24 cellular contexts compared by ENCODE assay signal in genomic region chr7:157558061-157558460, GRCh38.
DNase-seq lines count a peak whose midpoint lies in the region; TF ChIP-seq lines count a peak whose summit lies in the region.
"Had no signal": no experiment of that assay in that cellular context is flagged by ENCODE, and none has a peak within 500 bp of the region (broad histone marks: within the 10 kb centered on the region; RNA-seq: fewer than 3 reads in every experiment).

No MANE protein-coding gene starts in this region.

- H3K36me3 Mint-ChIP-seq in glutamatergic neuron (ENCODE audit: unreplicated experiment), result no peaks in the 10 kb centered on the region
- no peaks in the 10 kb centered on the region for H3K36me3 Mint-ChIP-seq in activated T-cell treated with anti-CD3 and anti-CD28 coated beads, Interleukin-2, amount 50 U/mL, for 24 hours (ENCODE audit: low read depth)
- H3K36me3 Mint-ChIP-seq: CD4-positive, CD25-positive, alpha-beta regulatory T cell had no signal

- no peak for TF ChIP-seq POLR2A in NB4 (IDR thresholded peaks at IDR 0.05; ENCODE audit: extremely low read depth, insufficient read length)

- H3K27me3 Mint-ChIP-seq in glutamatergic neuron (ENCODE audit: unreplicated experiment), result no peaks in the 10 kb centered on the region
- H3K27me3 Mint-ChIP-seq in activated T-cell treated with anti-CD3 and anti-CD28 coated beads, Interleukin-2, amount 50 U/mL, for 24 hours, result no peaks in the 10 kb centered on the region
- H3K27me3 Mint-ChIP-seq: CD4-positive, CD25-positive, alpha-beta regulatory T cell had no signal

- TF ChIP-seq CTCF in NB4 (IDR thresholded peaks at IDR 0.05; ENCODE audit: low read depth, low read length) (no peak), glutamatergic neuron (IDR thresholded peaks at IDR 0.05; ENCODE audit: partially characterized antibody, unreplicated experiment) (no peak)

- H3K4me3 Mint-ChIP-seq in glutamatergic neuron (ENCODE audit: unreplicated experiment), result no peak overlapping the region
- H3K4me3 Mint-ChIP-seq in activated T-cell treated with anti-CD3 and anti-CD28 coated beads, Interleukin-2, amount 50 U/mL, for 24 hours, result no peak overlapping the region
- H3K4me3 Mint-ChIP-seq: CD4-positive, CD25-positive, alpha-beta regulatory T cell; GM23338 had no signal

- intact Hi-C loops in posterior vena cava (cut with DNase I), result no loop called here

- peak; percentile 2 for DNase-seq in activated CD8-positive, alpha-beta memory T cell treated with anti-CD3 and anti-CD28 coated beads, Interleukin-2, amount 50 U/mL, for 4 hours
- no peak for DNase-seq in activated CD8-positive, alpha-beta memory T cell treated with anti-CD3 and anti-CD28 coated beads, Interleukin-2, amount 50 U/mL, for 48 hours
- DNase-seq in NB4 (ENCODE audit: low read depth) (no peak), glutamatergic neuron (peak; percentile 6), posterior vena cava (ENCODE audit: low spot score) (peak; percentile 73), DMS114 treated with DMSO at 0.1 percent for 48 hours (lab: John Stamatoyannopoulos, UW; ENCODE audit: unreplicated experiment) (no peak), kidney tubule cell (ENCODE audit: low spot score) (no peak)
- DNase-seq in activated T-cell treated with anti-CD3 and anti-CD28 coated beads, Interleukin-2, amount 50 U/mL, for 24 hours, result no peak
- DNase-seq: AML-193; CD4-positive, CD25-positive, alpha-beta regulatory T cell; GF-D8; HCEC 1CT; IMR-90; Karpas-422; MG63; NCI-H1092; NCI-H146; NCI-H2029 treated with DMSO at 0.1 percent for 48 hours; NCI-H2171 treated with DMSO at 0.1 percent for 48 hours; NCI-H446; NCI-H69; Right ventricle myocardium superior had no signal

- H3K4me3 ChIP-seq in NB4 (ENCODE audit: low read depth, low read length), result peak overlapping the region; percentile 3
- H3K4me3 ChIP-seq: GM23338, MG63, Peyer's patch had no signal

- no peaks in the 10 kb centered on the region for H3K4me1 Mint-ChIP-seq in glutamatergic neuron (ENCODE audit: low read depth, unreplicated experiment)
- H3K4me1 Mint-ChIP-seq in activated T-cell treated with anti-CD3 and anti-CD28 coated beads, Interleukin-2, amount 50 U/mL, for 24 hours (ENCODE audit: low read depth), result no peaks in the 10 kb centered on the region
- H3K4me1 Mint-ChIP-seq: CD4-positive, CD25-positive, alpha-beta regulatory T cell; GM23338 had no signal

- no peak overlapping the region for H3K27ac Mint-ChIP-seq in glutamatergic neuron (ENCODE audit: unreplicated experiment)
- no peak overlapping the region for H3K27ac Mint-ChIP-seq in activated T-cell treated with anti-CD3 and anti-CD28 coated beads, Interleukin-2, amount 50 U/mL, for 24 hours
- H3K27ac Mint-ChIP-seq: CD4-positive, CD25-positive, alpha-beta regulatory T cell; GM23338 had no signal

- H3K9me3 Mint-ChIP-seq in glutamatergic neuron (ENCODE audit: unreplicated experiment), result peaks cover 4% of the 10 kb centered on the region
- no peaks in the 10 kb centered on the region for H3K9me3 Mint-ChIP-seq in activated T-cell treated with anti-CD3 and anti-CD28 coated beads, Interleukin-2, amount 50 U/mL, for 24 hours
- H3K9me3 Mint-ChIP-seq: CD4-positive, CD25-positive, alpha-beta regulatory T cell had no signal

Comparison
In these comparisons a context has a peak if more than half of its experiments do, and no peak if none do; other contexts are left out.
1. DNase-seq: peak in activated CD8-positive, alpha-beta memory T cell treated with anti-CD3 and anti-CD28 coated beads, Interleukin-2, amount 50 U/mL, for 4 hours (single experiment), glutamatergic neuron (single experiment) and posterior vena cava (single experiment); none in activated CD8-positive, alpha-beta memory T cell treated with anti-CD3 and anti-CD28 coated beads, Interleukin-2, amount 50 U/mL, for 48 hours (single experiment), NB4 (single experiment), DMS114 treated with DMSO at 0.1 percent for 48 hours (single experiment), kidney tubule cell (single experiment) and activated T-cell treated with anti-CD3 and anti-CD28 coated beads, Interleukin-2, amount 50 U/mL, for 24 hours (single experiment).